ENCODE assay signal across 30 cellular contexts in the genomic region with DNA sequence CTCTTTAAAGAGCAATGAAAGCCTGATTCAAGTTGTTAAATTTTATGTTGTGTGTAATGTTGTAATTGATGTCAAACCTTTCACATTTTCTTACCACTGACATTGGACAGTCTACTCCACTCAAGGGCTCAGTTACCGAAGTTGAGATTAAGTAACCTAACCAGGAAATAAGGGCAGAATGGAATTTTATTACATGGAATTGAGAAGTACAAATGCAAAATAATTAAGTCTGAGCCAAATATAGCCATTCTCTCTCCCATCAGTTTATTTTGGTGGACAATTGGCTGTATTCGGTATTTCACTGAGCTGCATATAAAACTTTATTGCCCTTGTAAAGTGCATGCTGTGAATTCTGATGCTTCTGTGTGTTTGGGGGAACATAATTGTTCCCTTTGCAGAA.
"Had no signal": no experiment of that assay in that cellular context is flagged by ENCODE, and none has a peak within 500 bp of the region (broad histone marks: within the 10 kb centered on the region; RNA-seq: fewer than 3 reads in every experiment).

No MANE protein-coding gene starts in this region.

- H3K9me3 Mint-ChIP-seq: activated B cell treated with CpG ODN at 0.5 μM for 24 hours; activated CD4-positive, alpha-beta T cell treated with anti-CD3 and anti-CD28 coated beads, Interleukin-2, amount 10 ng/mL, durations not matched to agents 24 days and 14 days; activated naive CD4-positive, alpha-beta T cell treated with anti-CD3 and anti-CD28 coated beads, Interleukin-2, amount 50 U/mL, for 24 hours; activated T-cell treated with anti-CD3 and anti-CD28 coated beads, Interleukin-2, amount 50 U/mL, for 24 hours; activated T-helper 1 cell treated with anti-CD3 and anti-CD28 coated beads, Interleukin-12 subunit alpha, Interleukin-12 subunit beta, Interleukin-2, Interleukin-4 antibody, amounts not matched to agents 30 ng/mL and 10 ng/mL and 1 ng/mL, durations not matched to agents 14 hours and 24 hours and 36 hours; T-cell had no signal

- H3K27ac ChIP-seq: body of pancreas, Peyer's patch, RWPE1, SJSA1 had no signal

- H3K36me3 Mint-ChIP-seq: activated CD8-positive, alpha-beta memory T cell treated with anti-CD3 and anti-CD28 coated beads, Interleukin-2, amount 10 ng/mL, durations not matched to agents 7 days and 5 days; activated naive CD4-positive, alpha-beta T cell treated with anti-CD3 and anti-CD28 coated beads, Interleukin-2, amount 50 U/mL, for 24 hours; T-cell had no signal

- H3K27me3 ChIP-seq: ascending aorta, body of pancreas, MG63, Peyer's patch, SJSA1 had no signal

- H3K4me3 Mint-ChIP-seq: activated B cell treated with CpG ODN at 0.5 μM for 24 hours; activated CD4-positive, alpha-beta T cell treated with anti-CD3 and anti-CD28 coated beads, Interleukin-2, amount 10 ng/mL, durations not matched to agents 24 days and 14 days; activated CD8-positive, alpha-beta memory T cell treated with anti-CD3 and anti-CD28 coated beads, Interleukin-2, amount 10 ng/mL, durations not matched to agents 7 days and 5 days; activated naive CD4-positive, alpha-beta T cell treated with anti-CD3 and anti-CD28 coated beads, Interleukin-2, amount 50 U/mL, for 24 hours; activated T-cell treated with anti-CD3 and anti-CD28 coated beads, Interleukin-2, amount 50 U/mL, for 24 hours; activated T-helper 1 cell treated with anti-CD3 and anti-CD28 coated beads, Interleukin-12 subunit alpha, Interleukin-12 subunit beta, Interleukin-2, Interleukin-4 antibody, amounts not matched to agents 30 ng/mL and 10 ng/mL and 1 ng/mL, durations not matched to agents 14 hours and 24 hours and 36 hours; T-cell had no signal

- H3K4me3 ChIP-seq: ascending aorta, body of pancreas, MG63, Peyer's patch, SJSA1 had no signal

- DNase-seq: activated B cell treated with CpG ODN at 0.5 μM for 24 hours; activated CD4-positive, alpha-beta T cell treated with anti-CD3 and anti-CD28 coated beads for 1 hour; activated CD4-positive, alpha-beta T cell treated with anti-CD3 and anti-CD28 coated beads, Interleukin-2, amount 10 ng/mL, durations not matched to agents 24 days and 14 days; activated CD4-positive, alpha-beta T cell treated with anti-CD3 and anti-CD28 coated beads, Interleukin-2, amount 50 U/mL, for 48 hours; activated CD8-positive, alpha-beta memory T cell treated with anti-CD3 and anti-CD28 coated beads, Interleukin-2, amount 10 ng/mL, durations not matched to agents 7 days and 5 days; activated effector memory CD4-positive, alpha-beta T cell treated with Interleukin-2 at 50 U/mL for 16 hours; activated naive CD4-positive, alpha-beta T cell; activated T-cell treated with anti-CD3 and anti-CD28 coated beads, Interleukin-2, amount 50 U/mL, for 24 hours; amniotic stem cell; body of pancreas; central memory CD4-positive, alpha-beta T cell; MG63; MV-4-11; NCI-H1092 treated with DMSO at 0.1 percent for 48 hours; NCI-H1436; NCI-H1694 treated with DMSO at 0.1 percent for 48 hours; NCI-H2029 treated with DMSO at 0.1 percent for 48 hours; NCI-H510A treated with DMSO at 0.1 percent for 48 hours; Peyer's patch; SHP77; T-cell; T-helper 2 cell; T1000 had no signal

- H3K9me3 ChIP-seq: ascending aorta, body of pancreas, MG63, Peyer's patch had no signal

- H3K4me1 ChIP-seq: body of pancreas, Peyer's patch had no signal

- H3K36me3 ChIP-seq: ascending aorta, MG63, Peyer's patch, SJSA1 had no signal

- H3K4me1 Mint-ChIP-seq: activated B cell treated with CpG ODN at 0.5 μM for 24 hours; activated CD4-positive, alpha-beta T cell treated with anti-CD3 and anti-CD28 coated beads, Interleukin-2, amount 10 ng/mL, durations not matched to agents 24 days and 14 days; activated CD8-positive, alpha-beta memory T cell treated with anti-CD3 and anti-CD28 coated beads, Interleukin-2, amount 10 ng/mL, durations not matched to agents 7 days and 5 days; activated naive CD4-positive, alpha-beta T cell treated with anti-CD3 and anti-CD28 coated beads, Interleukin-2, amount 50 U/mL, for 24 hours; T-cell had no signal

- FAIRE-seq: bronchial epithelial cell, TTC549 had no signal

- H3K27ac Mint-ChIP-seq: activated B cell treated with CpG ODN at 0.5 μM for 24 hours; activated CD4-positive, alpha-beta T cell treated with anti-CD3 and anti-CD28 coated beads, Interleukin-2, amount 10 ng/mL, durations not matched to agents 24 days and 14 days; activated CD8-positive, alpha-beta memory T cell treated with anti-CD3 and anti-CD28 coated beads, Interleukin-2, amount 10 ng/mL, durations not matched to agents 7 days and 5 days; activated naive CD4-positive, alpha-beta T cell treated with anti-CD3 and anti-CD28 coated beads, Interleukin-2, amount 50 U/mL, for 24 hours; activated T-cell treated with anti-CD3 and anti-CD28 coated beads, Interleukin-2, amount 50 U/mL, for 24 hours; activated T-helper 1 cell treated with anti-CD3 and anti-CD28 coated beads, Interleukin-12 subunit alpha, Interleukin-12 subunit beta, Interleukin-2, Interleukin-4 antibody, amounts not matched to agents 30 ng/mL and 10 ng/mL and 1 ng/mL, durations not matched to agents 14 hours and 24 hours and 36 hours; T-cell had no signal

- ATAC-seq: activated CD8-positive, alpha-beta memory T cell treated with anti-CD3 and anti-CD28 coated beads, Interleukin-2, amount 10 ng/mL, durations not matched to agents 7 days and 5 days; body of pancreas; T-cell had no signal
